In the genomic region with DNA sequence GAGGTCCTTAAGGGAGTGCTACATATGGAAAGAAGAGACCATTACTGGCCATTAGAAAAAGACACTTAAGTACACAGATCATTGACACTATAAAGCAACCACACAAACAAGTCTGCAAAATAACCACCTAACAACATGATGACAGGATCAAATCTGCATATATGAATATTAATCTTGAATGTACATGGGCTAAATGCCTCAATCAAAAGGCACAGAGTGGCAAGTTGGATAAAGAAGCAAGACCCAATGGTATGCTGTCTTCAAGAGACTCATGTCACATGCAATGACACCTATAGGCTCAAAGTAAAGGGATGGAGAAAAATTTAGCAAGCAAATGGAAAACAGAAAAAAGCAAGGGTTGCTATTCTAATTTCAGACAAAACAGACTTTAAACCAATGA, we compare ENCODE assay signal across 3 cellular contexts.
A peak's percentile ranks its signal among the peaks of the same experiment; 100 is the strongest.
TF ChIP-seq lines count a peak whose summit lies in the region.

No MANE protein-coding gene starts in this region.

TF ChIP-seq in HEK293, 187 proteins besides CTCF, POLR2A, EP300 and RAD21:
- TF ChIP-seq, protein P1, sequence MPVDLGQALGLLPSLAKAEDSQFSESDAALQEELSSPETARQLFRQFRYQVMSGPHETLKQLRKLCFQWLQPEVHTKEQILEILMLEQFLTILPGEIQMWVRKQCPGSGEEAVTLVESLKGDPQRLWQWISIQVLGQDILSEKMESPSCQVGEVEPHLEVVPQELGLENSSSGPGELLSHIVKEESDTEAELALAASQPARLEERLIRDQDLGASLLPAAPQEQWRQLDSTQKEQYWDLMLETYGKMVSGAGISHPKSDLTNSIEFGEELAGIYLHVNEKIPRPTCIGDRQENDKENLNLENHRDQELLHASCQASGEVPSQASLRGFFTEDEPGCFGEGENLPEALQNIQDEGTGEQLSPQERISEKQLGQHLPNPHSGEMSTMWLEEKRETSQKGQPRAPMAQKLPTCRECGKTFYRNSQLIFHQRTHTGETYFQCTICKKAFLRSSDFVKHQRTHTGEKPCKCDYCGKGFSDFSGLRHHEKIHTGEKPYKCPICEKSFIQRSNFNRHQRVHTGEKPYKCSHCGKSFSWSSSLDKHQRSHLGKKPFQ (tag by site-specific recombination; IDR thresholded peaks at IDR 0.05): no peak
- TF ChIP-seq ZNF558 (tag by site-specific recombination; IDR thresholded peaks at IDR 0.05) (peak; percentile 57; the same call in 1 of the 2 replicates), ZNF391 (tag by site-specific recombination; IDR thresholded peaks at IDR 0.05; ENCODE audit: borderline replicate concordance, low read depth) (no peak), ZNF366 (tag by site-specific recombination; conservative IDR thresholded peaks at IDR 0.05) (no peak), ZNF529 (tag by site-specific recombination; IDR thresholded peaks at IDR 0.05; ENCODE audit: insufficient replicate concordance) (peak; percentile 87), ZNF549 (tag by site-specific recombination; IDR thresholded peaks at IDR 0.05) (peak; percentile 14; the same call in 1 of the 2 replicates), SETDB1 (IDR thresholded peaks at IDR 0.05; ENCODE audit: insufficient read length, low read length) (peak; percentile 82)

TF ChIP-seq in HEK293T, 16 proteins besides CTCF, POLR2A, EP300 and RAD21:
- TF ChIP-seq FOXM1 (IDR thresholded peaks at IDR 0.05; ENCODE audit: borderline replicate concordance) (no peak), PKNOX1 (IDR thresholded peaks at IDR 0.05) (no peak), L3MBTL2 (conservative IDR thresholded peaks at IDR 0.05) (peak; percentile 24; the same call in 1 of the 2 replicates)
TF ChIP-seq in HEK293T: peak in this region for 1.

TF ChIP-seq in GM12878, 131 proteins besides CTCF, POLR2A, EP300 and RAD21:
- TF ChIP-seq CBX5 (IDR thresholded peaks at IDR 0.05; ENCODE audit: low read depth) (peak; percentile 73; the same call in 1 of the 2 replicates), NBN (IDR thresholded peaks at IDR 0.05) (no peak), MYB (IDR thresholded peaks at IDR 0.05; ENCODE audit: borderline replicate concordance, low read depth, low read length) (no peak), ASH2L (IDR thresholded peaks at IDR 0.05; ENCODE audit: borderline replicate concordance, low read depth) (no peak)
TF ChIP-seq in GM12878: peak in this region for 1.
